Comparison of ENCODE assay signal across 2 cellular contexts in the genomic region with DNA sequence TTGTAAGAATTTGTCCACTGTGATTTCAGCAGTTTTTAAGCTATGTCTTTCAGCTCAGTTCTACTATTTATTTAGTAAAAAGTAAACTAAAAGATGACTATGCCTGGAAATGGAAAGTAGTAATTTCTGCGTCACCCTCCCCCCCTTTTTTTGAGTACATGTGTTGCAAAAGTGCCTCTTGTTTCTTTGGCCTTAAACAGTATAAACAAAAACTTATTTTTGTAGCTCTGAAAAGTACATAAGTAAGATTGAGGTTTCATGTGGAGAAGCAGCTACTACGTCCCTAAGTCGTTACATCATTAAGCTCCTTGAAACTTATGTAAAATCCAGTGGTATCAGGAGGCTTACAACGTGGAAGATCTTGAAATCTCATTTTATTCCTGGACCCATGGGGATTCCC.
TF ChIP-seq lines count a peak whose summit lies in the region.

No MANE protein-coding gene starts in this region.

TF ChIP-seq in liver, 16 proteins besides CTCF, POLR2A, EP300 and RAD21:
- TF ChIP-seq RXRA (IDR thresholded peaks at IDR 0.05) = peak; percentile 11 to 51
- TF ChIP-seq, protein P1, sequence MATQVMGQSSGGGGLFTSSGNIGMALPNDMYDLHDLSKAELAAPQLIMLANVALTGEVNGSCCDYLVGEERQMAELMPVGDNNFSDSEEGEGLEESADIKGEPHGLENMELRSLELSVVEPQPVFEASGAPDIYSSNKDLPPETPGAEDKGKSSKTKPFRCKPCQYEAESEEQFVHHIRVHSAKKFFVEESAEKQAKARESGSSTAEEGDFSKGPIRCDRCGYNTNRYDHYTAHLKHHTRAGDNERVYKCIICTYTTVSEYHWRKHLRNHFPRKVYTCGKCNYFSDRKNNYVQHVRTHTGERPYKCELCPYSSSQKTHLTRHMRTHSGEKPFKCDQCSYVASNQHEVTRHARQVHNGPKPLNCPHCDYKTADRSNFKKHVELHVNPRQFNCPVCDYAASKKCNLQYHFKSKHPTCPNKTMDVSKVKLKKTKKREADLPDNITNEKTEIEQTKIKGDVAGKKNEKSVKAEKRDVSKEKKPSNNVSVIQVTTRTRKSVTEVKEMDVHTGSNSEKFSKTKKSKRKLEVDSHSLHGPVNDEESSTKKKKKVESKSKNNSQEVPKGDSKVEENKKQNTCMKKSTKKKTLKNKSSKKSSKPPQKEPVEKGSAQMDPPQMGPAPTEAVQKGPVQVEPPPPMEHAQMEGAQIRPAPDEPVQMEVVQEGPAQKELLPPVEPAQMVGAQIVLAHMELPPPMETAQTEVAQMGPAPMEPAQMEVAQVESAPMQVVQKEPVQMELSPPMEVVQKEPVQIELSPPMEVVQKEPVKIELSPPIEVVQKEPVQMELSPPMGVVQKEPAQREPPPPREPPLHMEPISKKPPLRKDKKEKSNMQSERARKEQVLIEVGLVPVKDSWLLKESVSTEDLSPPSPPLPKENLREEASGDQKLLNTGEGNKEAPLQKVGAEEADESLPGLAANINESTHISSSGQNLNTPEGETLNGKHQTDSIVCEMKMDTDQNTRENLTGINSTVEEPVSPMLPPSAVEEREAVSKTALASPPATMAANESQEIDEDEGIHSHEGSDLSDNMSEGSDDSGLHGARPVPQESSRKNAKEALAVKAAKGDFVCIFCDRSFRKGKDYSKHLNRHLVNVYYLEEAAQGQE (IDR thresholded peaks at IDR 0.05) = no peak
- TF ChIP-seq JUND (IDR thresholded peaks at IDR 0.05) = peak; percentile 46 to 62
- peak; percentile 24 for TF ChIP-seq YY1 (IDR thresholded peaks at IDR 0.05)
- no peak for TF ChIP-seq GABPA (IDR thresholded peaks at IDR 0.05 in 1 of 2, conservative IDR thresholded peaks at IDR 0.05 in 1 of 2)
- TF ChIP-seq, protein P2, sequence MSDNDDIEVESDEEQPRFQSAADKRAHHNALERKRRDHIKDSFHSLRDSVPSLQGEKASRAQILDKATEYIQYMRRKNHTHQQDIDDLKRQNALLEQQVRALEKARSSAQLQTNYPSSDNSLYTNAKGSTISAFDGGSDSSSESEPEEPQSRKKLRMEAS (IDR thresholded peaks at IDR 0.05) = peak; percentile 36
- peak; percentile 42 for TF ChIP-seq FOXA2 (IDR thresholded peaks at IDR 0.05)
- TF ChIP-seq FOXA1 (IDR thresholded peaks at IDR 0.05) = no peak
- peak; percentile 38 to 41 for TF ChIP-seq HNF4A (conservative IDR thresholded peaks at IDR 0.05)
- peak; percentile 58 for TF ChIP-seq SP1 (IDR thresholded peaks at IDR 0.05)
- no peak for TF ChIP-seq HNF4G (IDR thresholded peaks at IDR 0.05)
- TF ChIP-seq NR2F2 (IDR thresholded peaks at IDR 0.05) = peak; percentile 16
- TF ChIP-seq, protein P3, sequence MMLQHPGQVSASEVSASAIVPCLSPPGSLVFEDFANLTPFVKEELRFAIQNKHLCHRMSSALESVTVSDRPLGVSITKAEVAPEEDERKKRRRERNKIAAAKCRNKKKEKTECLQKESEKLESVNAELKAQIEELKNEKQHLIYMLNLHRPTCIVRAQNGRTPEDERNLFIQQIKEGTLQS (IDR thresholded peaks at IDR 0.05) = no peak
- TF ChIP-seq, protein P4, sequence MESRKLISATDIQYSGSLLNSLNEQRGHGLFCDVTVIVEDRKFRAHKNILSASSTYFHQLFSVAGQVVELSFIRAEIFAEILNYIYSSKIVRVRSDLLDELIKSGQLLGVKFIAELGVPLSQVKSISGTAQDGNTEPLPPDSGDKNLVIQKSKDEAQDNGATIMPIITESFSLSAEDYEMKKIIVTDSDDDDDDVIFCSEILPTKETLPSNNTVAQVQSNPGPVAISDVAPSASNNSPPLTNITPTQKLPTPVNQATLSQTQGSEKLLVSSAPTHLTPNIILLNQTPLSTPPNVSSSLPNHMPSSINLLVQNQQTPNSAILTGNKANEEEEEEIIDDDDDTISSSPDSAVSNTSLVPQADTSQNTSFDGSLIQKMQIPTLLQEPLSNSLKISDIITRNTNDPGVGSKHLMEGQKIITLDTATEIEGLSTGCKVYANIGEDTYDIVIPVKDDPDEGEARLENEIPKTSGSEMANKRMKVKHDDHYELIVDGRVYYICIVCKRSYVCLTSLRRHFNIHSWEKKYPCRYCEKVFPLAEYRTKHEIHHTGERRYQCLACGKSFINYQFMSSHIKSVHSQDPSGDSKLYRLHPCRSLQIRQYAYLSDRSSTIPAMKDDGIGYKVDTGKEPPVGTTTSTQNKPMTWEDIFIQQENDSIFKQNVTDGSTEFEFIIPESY (IDR thresholded peaks at IDR 0.05) = peak; percentile 37
- TF ChIP-seq TAF1 (conservative IDR thresholded peaks at IDR 0.05) = no peak
- no peak for TF ChIP-seq EGR1 (IDR thresholded peaks at IDR 0.05; ENCODE audit: low read depth in 2 of 2)
TF ChIP-seq in liver: peak in this region for 9.

TF ChIP-seq in HepG2, 621 proteins besides CTCF, POLR2A, EP300 and RAD21:
- TF ChIP-seq, protein P5, sequence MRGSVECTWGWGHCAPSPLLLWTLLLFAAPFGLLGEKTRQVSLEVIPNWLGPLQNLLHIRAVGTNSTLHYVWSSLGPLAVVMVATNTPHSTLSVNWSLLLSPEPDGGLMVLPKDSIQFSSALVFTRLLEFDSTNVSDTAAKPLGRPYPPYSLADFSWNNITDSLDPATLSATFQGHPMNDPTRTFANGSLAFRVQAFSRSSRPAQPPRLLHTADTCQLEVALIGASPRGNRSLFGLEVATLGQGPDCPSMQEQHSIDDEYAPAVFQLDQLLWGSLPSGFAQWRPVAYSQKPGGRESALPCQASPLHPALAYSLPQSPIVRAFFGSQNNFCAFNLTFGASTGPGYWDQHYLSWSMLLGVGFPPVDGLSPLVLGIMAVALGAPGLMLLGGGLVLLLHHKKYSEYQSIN (CRISPR knock-in tag; IDR thresholded peaks at IDR 0.05; ENCODE audit: borderline replicate concordance) = no peak
- no peak for TF ChIP-seq RBM39 (IDR thresholded peaks at IDR 0.05; ENCODE audit: low read depth, low read length, poor library complexity, severe bottlenecking)
- TF ChIP-seq ZIK1 (CRISPR knock-in tag; IDR thresholded peaks at IDR 0.05; ENCODE audit: borderline replicate concordance, low read depth) = no peak
- TF ChIP-seq ELF3 (CRISPR knock-in tag; IDR thresholded peaks at IDR 0.05) = no peak
- no peak for TF ChIP-seq ZNF337 (CRISPR knock-in tag; IDR thresholded peaks at IDR 0.05; ENCODE audit: borderline replicate concordance, low read depth)
- TF ChIP-seq, protein P6, sequence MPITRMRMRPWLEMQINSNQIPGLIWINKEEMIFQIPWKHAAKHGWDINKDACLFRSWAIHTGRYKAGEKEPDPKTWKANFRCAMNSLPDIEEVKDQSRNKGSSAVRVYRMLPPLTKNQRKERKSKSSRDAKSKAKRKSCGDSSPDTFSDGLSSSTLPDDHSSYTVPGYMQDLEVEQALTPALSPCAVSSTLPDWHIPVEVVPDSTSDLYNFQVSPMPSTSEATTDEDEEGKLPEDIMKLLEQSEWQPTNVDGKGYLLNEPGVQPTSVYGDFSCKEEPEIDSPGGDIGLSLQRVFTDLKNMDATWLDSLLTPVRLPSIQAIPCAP (CRISPR knock-in tag; IDR thresholded peaks at IDR 0.05; ENCODE audit: low read depth) = no peak
- TF ChIP-seq, protein P7, sequence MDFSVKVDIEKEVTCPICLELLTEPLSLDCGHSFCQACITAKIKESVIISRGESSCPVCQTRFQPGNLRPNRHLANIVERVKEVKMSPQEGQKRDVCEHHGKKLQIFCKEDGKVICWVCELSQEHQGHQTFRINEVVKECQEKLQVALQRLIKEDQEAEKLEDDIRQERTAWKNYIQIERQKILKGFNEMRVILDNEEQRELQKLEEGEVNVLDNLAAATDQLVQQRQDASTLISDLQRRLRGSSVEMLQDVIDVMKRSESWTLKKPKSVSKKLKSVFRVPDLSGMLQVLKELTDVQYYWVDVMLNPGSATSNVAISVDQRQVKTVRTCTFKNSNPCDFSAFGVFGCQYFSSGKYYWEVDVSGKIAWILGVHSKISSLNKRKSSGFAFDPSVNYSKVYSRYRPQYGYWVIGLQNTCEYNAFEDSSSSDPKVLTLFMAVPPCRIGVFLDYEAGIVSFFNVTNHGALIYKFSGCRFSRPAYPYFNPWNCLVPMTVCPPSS (IDR thresholded peaks at IDR 0.05) = no peak
- no peak for TF ChIP-seq NFYC (CRISPR knock-in tag; IDR thresholded peaks at IDR 0.05)
- TF ChIP-seq MED1 (CRISPR knock-in tag; IDR thresholded peaks at IDR 0.05) = no peak
- no peak for TF ChIP-seq ZNF282 (IDR thresholded peaks at IDR 0.05; ENCODE audit: partially characterized antibody)
- no peak for TF ChIP-seq ZNF20 (CRISPR knock-in tag; IDR thresholded peaks at IDR 0.05)
- TF ChIP-seq, protein P8, sequence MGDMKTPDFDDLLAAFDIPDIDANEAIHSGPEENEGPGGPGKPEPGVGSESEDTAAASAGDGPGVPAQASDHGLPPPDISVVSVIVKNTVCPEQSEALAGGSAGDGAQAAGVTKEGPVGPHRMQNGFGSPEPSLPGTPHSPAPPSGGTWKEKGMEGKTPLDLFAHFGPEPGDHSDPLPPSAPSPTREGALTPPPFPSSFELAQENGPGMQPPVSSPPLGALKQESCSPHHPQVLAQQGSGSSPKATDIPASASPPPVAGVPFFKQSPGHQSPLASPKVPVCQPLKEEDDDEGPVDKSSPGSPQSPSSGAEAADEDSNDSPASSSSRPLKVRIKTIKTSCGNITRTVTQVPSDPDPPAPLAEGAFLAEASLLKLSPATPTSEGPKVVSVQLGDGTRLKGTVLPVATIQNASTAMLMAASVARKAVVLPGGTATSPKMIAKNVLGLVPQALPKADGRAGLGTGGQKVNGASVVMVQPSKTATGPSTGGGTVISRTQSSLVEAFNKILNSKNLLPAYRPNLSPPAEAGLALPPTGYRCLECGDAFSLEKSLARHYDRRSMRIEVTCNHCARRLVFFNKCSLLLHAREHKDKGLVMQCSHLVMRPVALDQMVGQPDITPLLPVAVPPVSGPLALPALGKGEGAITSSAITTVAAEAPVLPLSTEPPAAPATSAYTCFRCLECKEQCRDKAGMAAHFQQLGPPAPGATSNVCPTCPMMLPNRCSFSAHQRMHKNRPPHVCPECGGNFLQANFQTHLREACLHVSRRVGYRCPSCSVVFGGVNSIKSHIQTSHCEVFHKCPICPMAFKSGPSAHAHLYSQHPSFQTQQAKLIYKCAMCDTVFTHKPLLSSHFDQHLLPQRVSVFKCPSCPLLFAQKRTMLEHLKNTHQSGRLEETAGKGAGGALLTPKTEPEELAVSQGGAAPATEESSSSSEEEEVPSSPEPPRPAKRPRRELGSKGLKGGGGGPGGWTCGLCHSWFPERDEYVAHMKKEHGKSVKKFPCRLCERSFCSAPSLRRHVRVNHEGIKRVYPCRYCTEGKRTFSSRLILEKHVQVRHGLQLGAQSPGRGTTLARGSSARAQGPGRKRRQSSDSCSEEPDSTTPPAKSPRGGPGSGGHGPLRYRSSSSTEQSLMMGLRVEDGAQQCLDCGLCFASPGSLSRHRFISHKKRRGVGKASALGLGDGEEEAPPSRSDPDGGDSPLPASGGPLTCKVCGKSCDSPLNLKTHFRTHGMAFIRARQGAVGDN (CRISPR knock-in tag; IDR thresholded peaks at IDR 0.05) = no peak
- no peak for TF ChIP-seq MAZ (IDR thresholded peaks at IDR 0.05; ENCODE audit: borderline replicate concordance, low read depth, low read length)
- no peak for TF ChIP-seq MAZ (CRISPR knock-in tag; IDR thresholded peaks at IDR 0.05; ENCODE audit: low read depth)
- TF ChIP-seq ZFAT (CRISPR knock-in tag; conservative IDR thresholded peaks at IDR 0.05) = no peak
TF ChIP-seq in HepG2: peak in this region for 0.
